Comparison of ENCODE assay signal across 8 cellular contexts in genomic region chr12:57546438-57547365, GRCh38.
DNase-seq lines count a peak whose midpoint lies in the region; FAIRE-seq and TF ChIP-seq lines count a peak whose summit lies in the region.

Gene DCTN2, minus strand, starts transcription at chr12:57547192. Its CDS starts 129 bp downstream, at chr12:57547063.

- H3K36me3 Mint-ChIP-seq in nephron (ENCODE audit: low read depth), result no peaks in the 10 kb centered on the region
- H3K36me3 Mint-ChIP-seq in stimulated activated naive CD8-positive, alpha-beta T cell treated with anti-CD3 and anti-CD28 coated beads, Interleukin-15, Interleukin-2, amounts not matched to agents 100 ng/mL and 50 ng/mL, for 24 hours (ENCODE audit: low read depth), result peaks cover 20% of the 10 kb centered on the region

- H3K4me2 ChIP-seq in Loucy (ENCODE audit: low read depth, low read length, poor library complexity, severe bottlenecking), result peak within 1 kb of the TSS; percentile 99

- H3K9me3 ChIP-seq in Loucy (ENCODE audit: insufficient read depth, low read depth, low read length), result no peaks in the 10 kb centered on the region

- DNase-seq in ELR (ENCODE audit: low read depth) (peak; percentile 99), H54 (ENCODE audit: insufficient read length, low spot score) (peak; percentile 98), fibroblast of pulmonary artery (ENCODE audit: low read depth) (peak; percentile 98)
- DNase-seq in activated T-helper 9 cell treated with anti-CD3 and anti-CD28 coated beads, Interleukin-2, amount 50 U/mL, for 16 hours (ENCODE audit: low read depth), result peak; percentile 89

- H3K79me2 ChIP-seq in Loucy (ENCODE audit: insufficient read depth, low read length), result peaks cover 23% of the 10 kb centered on the region

- no peaks in the 10 kb centered on the region for H3K9me2 ChIP-seq in Loucy (replicated peaks; ENCODE audit: low read depth, low read length)

- H3K9me3 Mint-ChIP-seq in nephron, result no peaks in the 10 kb centered on the region
- H3K9me3 Mint-ChIP-seq in stimulated activated naive CD8-positive, alpha-beta T cell treated with anti-CD3 and anti-CD28 coated beads, Interleukin-15, Interleukin-2, amounts not matched to agents 100 ng/mL and 50 ng/mL, for 24 hours, result no peaks in the 10 kb centered on the region

- peaks cover 9% of the 10 kb centered on the region for H4K20me1 ChIP-seq in Loucy (ENCODE audit: insufficient read depth, low read length, poor library complexity, severe bottlenecking)

- H3K9ac ChIP-seq in Loucy (ENCODE audit: low read depth, low read length, poor library complexity, severe bottlenecking), result peak within 1 kb of the TSS; percentile 98

- H3K27ac Mint-ChIP-seq in nephron, result peak within 1 kb of the TSS; percentile 46 to 91 (median 89)
- H3K27ac Mint-ChIP-seq in stimulated activated naive CD8-positive, alpha-beta T cell treated with anti-CD3 and anti-CD28 coated beads, Interleukin-15, Interleukin-2, amounts not matched to agents 100 ng/mL and 50 ng/mL, for 24 hours, result peak within 1 kb of the TSS; percentile 95

- peak; percentile 39; the same call in 1 of the 2 replicates for TF ChIP-seq POLR2A in H54 (IDR thresholded peaks at IDR 0.05; ENCODE audit: low read depth, low read length)
- peak; percentile 58 for TF ChIP-seq POLR2A in Raji (IDR thresholded peaks at IDR 0.05; ENCODE audit: insufficient read depth, low read depth, low read length)

- H2AFZ ChIP-seq in Loucy (ENCODE audit: low read length), result peak within 1 kb of the TSS; percentile 99

- no peaks in the 10 kb centered on the region for H3K36me3 ChIP-seq in Loucy (ENCODE audit: insufficient read depth, low read length)

- H3K4me3 Mint-ChIP-seq in nephron, result peak within 1 kb of the TSS; percentile 96 to 100 (median 98)
- peak within 1 kb of the TSS; percentile 95 for H3K4me3 Mint-ChIP-seq in stimulated activated naive CD8-positive, alpha-beta T cell treated with anti-CD3 and anti-CD28 coated beads, Interleukin-15, Interleukin-2, amounts not matched to agents 100 ng/mL and 50 ng/mL, for 24 hours

- peak within 1 kb of the TSS; percentile 93 for H3K4me3 ChIP-seq in Loucy (ENCODE audit: low read length, poor library complexity, severe bottlenecking)
- peak within 1 kb of the TSS; percentile 89 for H3K4me3 ChIP-seq in fibroblast of pulmonary artery (replicated peaks; ENCODE audit: low read depth, low read length)

- H3F3A ChIP-seq in Loucy (ENCODE audit: low read depth), result no peaks in the 10 kb centered on the region

- H3K4me1 Mint-ChIP-seq in nephron, result peaks cover 24% of the 10 kb centered on the region
- peaks cover 38% of the 10 kb centered on the region for H3K4me1 Mint-ChIP-seq in stimulated activated naive CD8-positive, alpha-beta T cell treated with anti-CD3 and anti-CD28 coated beads, Interleukin-15, Interleukin-2, amounts not matched to agents 100 ng/mL and 50 ng/mL, for 24 hours (ENCODE audit: low read depth)

- H3K4me1 ChIP-seq in Loucy (ENCODE audit: insufficient read depth, low read length, poor library complexity, severe bottlenecking), result peaks cover 31% of the 10 kb centered on the region

- FAIRE-seq in H54 (lab: Jason Lieb, UNC), result peak; percentile 73

- no peaks in the 10 kb centered on the region for H3K27me3 ChIP-seq in Loucy (ENCODE audit: insufficient read depth, low read length, poor library complexity, severe bottlenecking)

- H3K27me3 Mint-ChIP-seq in nephron (ENCODE audit: low read depth), result peaks cover 49% of the 10 kb centered on the region
- peaks cover 9% of the 10 kb centered on the region for H3K27me3 Mint-ChIP-seq in stimulated activated naive CD8-positive, alpha-beta T cell treated with anti-CD3 and anti-CD28 coated beads, Interleukin-15, Interleukin-2, amounts not matched to agents 100 ng/mL and 50 ng/mL, for 24 hours

- peak; percentile 33 for TF ChIP-seq CTCF in Loucy (conservative IDR thresholded peaks at IDR 0.05; ENCODE audit: low read length)
- TF ChIP-seq CTCF in fibroblast of pulmonary artery (IDR thresholded peaks at IDR 0.05; ENCODE audit: low read length, missing control alignments), result no peak
- TF ChIP-seq CTCF in nephron (IDR thresholded peaks at IDR 0.05; ENCODE audit: unreplicated experiment in 3 of 3), result no peak

Comparison
In these comparisons a context has a peak if more than half of its experiments do, and no peak if none do; other contexts are left out.
1. Peak in every context shown above with its lines: DNase-seq and H3K4me3 ChIP-seq.